Comparison of ENCODE assay signal across 15 cellular contexts in the genomic region with DNA sequence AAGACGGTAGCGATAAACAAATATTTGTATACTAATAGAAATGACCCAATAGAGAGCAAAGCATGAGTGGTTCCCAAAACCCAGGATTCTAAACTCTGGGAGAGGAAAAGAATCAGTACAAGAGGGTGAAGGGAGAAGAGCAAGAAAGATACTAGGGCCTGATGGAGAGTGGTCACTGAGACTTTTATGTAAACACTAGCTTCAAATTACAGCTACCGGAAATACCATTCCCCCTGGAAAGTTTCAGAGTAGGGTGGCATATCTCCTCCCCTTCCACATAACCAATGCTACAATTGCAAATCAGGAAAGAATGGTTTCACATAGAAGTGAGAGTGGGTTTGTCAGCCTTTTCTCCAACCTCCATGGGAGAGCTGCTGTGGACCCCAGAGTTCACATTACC.
DNase-seq lines count a peak whose midpoint lies in the region; ATAC-seq and TF ChIP-seq lines count a peak whose summit lies in the region.
"Had no signal": no experiment of that assay in that cellular context is flagged by ENCODE, and none has a peak within 500 bp of the region (broad histone marks: within the 10 kb centered on the region; RNA-seq: fewer than 3 reads in every experiment).

No MANE protein-coding gene starts in this region.

- no peak for TF ChIP-seq EP300 in sigmoid colon (IDR thresholded peaks at IDR 0.05)

- no peaks in the 10 kb centered on the region for H3K9me3 ChIP-seq in HEK293 (ENCODE audit: control insufficient read depth, insufficient read depth, low read depth, low read length)
- H3K9me3 ChIP-seq in adipocyte (ENCODE audit: control insufficient read depth, low read length), result peaks cover 1% of the 10 kb centered on the region
- no peaks in the 10 kb centered on the region for H3K9me3 ChIP-seq in iPS DF 6.9 (ENCODE audit: control insufficient read depth, insufficient read depth, low read length)
- H3K9me3 ChIP-seq in sigmoid colon, result no peaks in the 10 kb centered on the region
- H3K9me3 ChIP-seq: uterus had no signal

- intact Hi-C loops in sigmoid colon (cut with DNase I), result no loop called here

- H3K36me3 ChIP-seq in HEK293 (ENCODE audit: control insufficient read depth in 2 of 2, insufficient read depth in 1 of 2, low read length in 2 of 2), result no peaks in the 10 kb centered on the region
- H3K36me3 ChIP-seq in adipocyte (ENCODE audit: control insufficient read depth, insufficient read depth, low read length, severe bottlenecking), result no peaks in the 10 kb centered on the region
- no peaks in the 10 kb centered on the region for H3K36me3 ChIP-seq in iPS DF 6.9 (ENCODE audit: control insufficient read depth, insufficient read depth, low read length)
- no peaks in the 10 kb centered on the region for H3K36me3 ChIP-seq in sigmoid colon
- H3K36me3 ChIP-seq: BLaER1, pancreas, spleen, uterus had no signal

- CTCF ChIA-PET in HEK293 (lab: Yijun Ruan, JAX), result no interaction called here

- H3K4me1 ChIP-seq in HEK293 (ENCODE audit: control insufficient read depth, insufficient read depth, low read length), result no peaks in the 10 kb centered on the region
- no peaks in the 10 kb centered on the region for H3K4me1 ChIP-seq in adipocyte (ENCODE audit: control insufficient read depth, insufficient read depth, low read length)
- H3K4me1 ChIP-seq in iPS DF 6.9 (ENCODE audit: control insufficient read depth, insufficient read depth, low read length), result no peaks in the 10 kb centered on the region; the same call in 1 of the 2 replicates
- no peaks in the 10 kb centered on the region for H3K4me1 ChIP-seq in sigmoid colon
- H3K4me1 ChIP-seq: BLaER1, pancreas, spleen, uterus had no signal

- POLR2A ChIA-PET in HEK293 (lab: Yijun Ruan, JAX), result no interaction called here

- H3K27me3 ChIP-seq in adipocyte (replicated peaks; ENCODE audit: control insufficient read depth, insufficient read depth, low read length) (no peaks in the 10 kb centered on the region), iPS DF 6.9 (ENCODE audit: control insufficient read depth, insufficient read depth, low read length) (no peaks in the 10 kb centered on the region), sigmoid colon (no peaks in the 10 kb centered on the region)
- H3K27me3 ChIP-seq: BLaER1, uterus had no signal

- no peak for ATAC-seq in HG02981 (IDR thresholded peaks at IDR 0.05; ENCODE audit: unreplicated experiment)
- ATAC-seq: activated naive CD8-positive, alpha-beta T cell treated with anti-CD3 and anti-CD28 coated beads, Interleukin-2, amount 50 U/mL, for 24 hours; pancreas; stimulated activated naive CD8-positive, alpha-beta T cell treated with anti-CD3 and anti-CD28 coated beads, Interleukin-15, amount 100 ng/mL, for 72 hours had no signal

- no peak for TF ChIP-seq POLR2A in sigmoid colon (IDR thresholded peaks at IDR 0.05)

- H3K4me3 ChIP-seq in AG10803 (ENCODE audit: low read length) (no peak overlapping the region), HEK293 (ENCODE audit: low read depth, low read length) (no peak overlapping the region), adipocyte (ENCODE audit: low read length) (no peak overlapping the region), iPS DF 6.9 (ENCODE audit: low read length) (no peak overlapping the region), coronary artery (no peak overlapping the region), sigmoid colon (no peak overlapping the region)
- H3K4me3 ChIP-seq: BLaER1, pancreas, spleen, uterus had no signal

- TF ChIP-seq CTCF in AG10803 (conservative IDR thresholded peaks at IDR 0.05; ENCODE audit: low read length) (no peak), HEK293 (tag by site-specific recombination; IDR thresholded peaks at IDR 0.05) (no peak), coronary artery (IDR thresholded peaks at IDR 0.05) (no peak), sigmoid colon (IDR thresholded peaks at IDR 0.05) (no peak)

- no peak overlapping the region for H3K9ac ChIP-seq in adipocyte (ENCODE audit: low read length)
- H3K9ac ChIP-seq: BLaER1 had no signal

- WGBS in iPS DF 6.9 (ENCODE audit: insufficient coverage, insufficient read length), result 100% methylated on average over 2 of the region's 3 CpGs
- 75 to 93% methylated on average over 3 of the region's 3 CpGs for WGBS in sigmoid colon, 2 donors

- H3K27ac ChIP-seq in HEK293 (ENCODE audit: extremely low read depth, low read depth, low read length), result no peak overlapping the region
- H3K27ac ChIP-seq in iPS DF 6.9 (ENCODE audit: low read length), result no peak overlapping the region
- no peak overlapping the region for H3K27ac ChIP-seq in coronary artery
- no peak overlapping the region for H3K27ac ChIP-seq in sigmoid colon
- H3K27ac ChIP-seq: BLaER1, pancreas, spleen, uterus had no signal

- peak; percentile 25 for DNase-seq in AG10803 (ENCODE audit: low read depth)
- peak; percentile 39 for DNase-seq in adipocyte (ENCODE audit: low read depth)
- peak; percentile 25 for DNase-seq in iPS DF 6.9 (ENCODE audit: low read depth, low spot score)
- DNase-seq in coronary artery (ENCODE audit: low spot score), result no peak
- no peak for DNase-seq in GM19240 (ENCODE audit: insufficient read length, low spot score)
- no peak for DNase-seq in sigmoid colon
- DNase-seq: activated CD4-positive, alpha-beta T cell treated with anti-CD3 and anti-CD28 coated beads, Interleukin-2, amount 50 U/mL, for 48 hours; activated naive CD8-positive, alpha-beta T cell treated with anti-CD3 and anti-CD28 coated beads, Interleukin-2, amount 50 U/mL, for 24 hours; pancreas; spleen; stimulated activated naive CD8-positive, alpha-beta T cell treated with anti-CD3 and anti-CD28 coated beads, Interleukin-15, amount 100 ng/mL, for 72 hours; uterus had no signal

TF ChIP-seq in HEK293, 187 proteins besides CTCF, POLR2A, EP300 and RAD21:
- TF ChIP-seq, protein P1, sequence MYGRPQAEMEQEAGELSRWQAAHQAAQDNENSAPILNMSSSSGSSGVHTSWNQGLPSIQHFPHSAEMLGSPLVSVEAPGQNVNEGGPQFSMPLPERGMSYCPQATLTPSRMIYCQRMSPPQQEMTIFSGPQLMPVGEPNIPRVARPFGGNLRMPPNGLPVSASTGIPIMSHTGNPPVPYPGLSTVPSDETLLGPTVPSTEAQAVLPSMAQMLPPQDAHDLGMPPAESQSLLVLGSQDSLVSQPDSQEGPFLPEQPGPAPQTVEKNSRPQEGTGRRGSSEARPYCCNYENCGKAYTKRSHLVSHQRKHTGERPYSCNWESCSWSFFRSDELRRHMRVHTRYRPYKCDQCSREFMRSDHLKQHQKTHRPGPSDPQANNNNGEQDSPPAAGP (tag by site-specific recombination; IDR thresholded peaks at IDR 0.05), result no peak
- peak; percentile 28; the same call in 1 of the 2 replicates for TF ChIP-seq PRDM10 (tag by site-specific recombination; IDR thresholded peaks at IDR 0.05)

Comparison
In these comparisons a context has a peak if more than half of its experiments do, and no peak if none do; other contexts are left out.
1. DNase-seq: peak in AG10803 (single experiment), adipocyte (single experiment) and iPS DF 6.9 (single experiment); none in coronary artery (single experiment), GM19240 (single experiment) and sigmoid colon (single experiment).